Comparison of ENCODE assay signal across 1 cellular context in the genomic region with DNA sequence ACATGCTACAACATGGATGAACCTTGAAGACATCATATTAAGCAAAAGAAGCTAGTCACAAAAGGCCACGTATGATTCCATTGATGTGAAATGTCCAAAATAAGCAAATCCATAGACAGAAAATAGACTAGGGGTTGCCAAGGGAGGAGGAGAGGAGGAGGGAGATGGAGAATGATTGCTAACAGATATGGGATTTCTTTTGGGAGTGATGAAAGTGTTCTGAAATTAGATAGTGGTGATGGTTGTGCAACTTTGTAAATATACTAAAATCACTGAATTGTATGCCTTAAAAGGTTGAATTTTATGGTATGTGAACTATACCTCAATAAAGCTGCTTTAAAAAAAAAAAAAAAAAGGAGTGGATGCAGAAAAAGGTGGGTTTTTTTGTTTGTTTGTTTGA.
TF ChIP-seq lines count a peak whose summit lies in the region.

No MANE protein-coding gene starts in this region.

TF ChIP-seq in K562, 482 proteins besides CTCF, POLR2A, EP300 and RAD21 (continued from another document):
- peak; percentile 62 for TF ChIP-seq ZBTB40 (IDR thresholded peaks at IDR 0.05)
- no peak for TF ChIP-seq ZBTB40 (CRISPR knock-in tag; IDR thresholded peaks at IDR 0.05)
- TF ChIP-seq, protein P1, sequence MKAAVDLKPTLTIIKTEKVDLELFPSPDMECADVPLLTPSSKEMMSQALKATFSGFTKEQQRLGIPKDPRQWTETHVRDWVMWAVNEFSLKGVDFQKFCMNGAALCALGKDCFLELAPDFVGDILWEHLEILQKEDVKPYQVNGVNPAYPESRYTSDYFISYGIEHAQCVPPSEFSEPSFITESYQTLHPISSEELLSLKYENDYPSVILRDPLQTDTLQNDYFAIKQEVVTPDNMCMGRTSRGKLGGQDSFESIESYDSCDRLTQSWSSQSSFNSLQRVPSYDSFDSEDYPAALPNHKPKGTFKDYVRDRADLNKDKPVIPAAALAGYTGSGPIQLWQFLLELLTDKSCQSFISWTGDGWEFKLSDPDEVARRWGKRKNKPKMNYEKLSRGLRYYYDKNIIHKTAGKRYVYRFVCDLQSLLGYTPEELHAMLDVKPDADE (conservative IDR thresholded peaks at IDR 0.05; ENCODE audit: control insufficient read depth, low read depth, low read length) = no peak
- TF ChIP-seq POLR2G (IDR thresholded peaks at IDR 0.05; ENCODE audit: low read depth, low read length) = no peak
- TF ChIP-seq TRIM24 (IDR thresholded peaks at IDR 0.05) = peak in 1 of 2 experiments; percentile 18; a peak in 1 of 4 replicates
TF ChIP-seq in K562: peak in this region for 4.
